Comparison of ENCODE assay signal across 1 cellular context in genomic region chrX:25017667-25018247, GRCh38.
TF ChIP-seq lines count a peak whose summit lies in the region.

No MANE protein-coding gene starts in this region.

TF ChIP-seq in GM12878, 131 proteins besides CTCF, POLR2A, EP300 and RAD21 (continued from another document):
- TF ChIP-seq STAT1 (conservative IDR thresholded peaks at IDR 0.05) (no peak), GATAD2B (conservative IDR thresholded peaks at IDR 0.05; ENCODE audit: low read depth) (no peak), CREB1 (IDR thresholded peaks at IDR 0.05; ENCODE audit: low read depth) (no peak)
- TF ChIP-seq, protein P1, sequence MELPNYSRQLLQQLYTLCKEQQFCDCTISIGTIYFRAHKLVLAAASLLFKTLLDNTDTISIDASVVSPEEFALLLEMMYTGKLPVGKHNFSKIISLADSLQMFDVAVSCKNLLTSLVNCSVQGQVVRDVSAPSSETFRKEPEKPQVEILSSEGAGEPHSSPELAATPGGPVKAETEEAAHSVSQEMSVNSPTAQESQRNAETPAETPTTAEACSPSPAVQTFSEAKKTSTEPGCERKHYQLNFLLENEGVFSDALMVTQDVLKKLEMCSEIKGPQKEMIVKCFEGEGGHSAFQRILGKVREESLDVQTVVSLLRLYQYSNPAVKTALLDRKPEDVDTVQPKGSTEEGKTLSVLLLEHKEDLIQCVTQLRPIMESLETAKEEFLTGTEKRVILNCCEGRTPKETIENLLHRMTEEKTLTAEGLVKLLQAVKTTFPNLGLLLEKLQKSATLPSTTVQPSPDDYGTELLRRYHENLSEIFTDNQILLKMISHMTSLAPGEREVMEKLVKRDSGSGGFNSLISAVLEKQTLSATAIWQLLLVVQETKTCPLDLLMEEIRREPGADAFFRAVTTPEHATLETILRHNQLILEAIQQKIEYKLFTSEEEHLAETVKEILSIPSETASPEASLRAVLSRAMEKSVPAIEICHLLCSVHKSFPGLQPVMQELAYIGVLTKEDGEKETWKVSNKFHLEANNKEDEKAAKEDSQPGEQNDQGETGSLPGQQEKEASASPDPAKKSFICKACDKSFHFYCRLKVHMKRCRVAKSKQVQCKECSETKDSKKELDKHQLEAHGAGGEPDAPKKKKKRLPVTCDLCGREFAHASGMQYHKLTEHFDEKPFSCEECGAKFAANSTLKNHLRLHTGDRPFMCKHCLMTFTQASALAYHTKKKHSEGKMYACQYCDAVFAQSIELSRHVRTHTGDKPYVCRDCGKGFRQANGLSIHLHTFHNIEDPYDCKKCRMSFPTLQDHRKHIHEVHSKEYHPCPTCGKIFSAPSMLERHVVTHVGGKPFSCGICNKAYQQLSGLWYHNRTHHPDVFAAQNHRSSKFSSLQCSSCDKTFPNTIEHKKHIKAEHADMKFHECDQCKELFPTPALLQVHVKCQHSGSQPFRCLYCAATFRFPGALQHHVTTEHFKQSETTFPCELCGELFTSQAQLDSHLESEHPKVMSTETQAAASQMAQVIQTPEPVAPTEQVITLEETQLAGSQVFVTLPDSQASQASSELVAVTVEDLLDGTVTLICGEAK (IDR thresholded peaks at IDR 0.05; ENCODE audit: borderline replicate concordance): no peak
